ENCODE assay signal across 16 cellular contexts in genomic region chr5:14743601-14744295, GRCh38.
A peak's percentile ranks its signal among the peaks of the same experiment; 100 is the strongest.
DNase-seq lines count a peak whose midpoint lies in the region; FAIRE-seq and TF ChIP-seq lines count a peak whose summit lies in the region.
"Had no signal": no experiment of that assay in that cellular context is flagged by ENCODE, and none has a peak within 500 bp of the region (broad histone marks: within the 10 kb centered on the region; RNA-seq: fewer than 3 reads in every experiment).

No MANE protein-coding gene starts in this region.

- peaks cover 21% of the 10 kb centered on the region for H3K36me3 ChIP-seq in CD4-positive, alpha-beta memory T cell (ENCODE audit: insufficient read depth, low read length)
- H3K36me3 ChIP-seq in astrocyte (ENCODE audit: insufficient read depth, low read length), result peaks cover 4% of the 10 kb centered on the region
- no peaks in the 10 kb centered on the region for H3K36me3 ChIP-seq in neural progenitor cell
- H3K36me3 ChIP-seq: SJCRH30 had no signal

- H3K27ac ChIP-seq in CD4-positive, alpha-beta memory T cell (ENCODE audit: low read depth, low read length), result no peak overlapping the region
- H3K27ac ChIP-seq in astrocyte (ENCODE audit: low read depth, low read length) (peak overlapping the region; percentile 11), neural progenitor cell (no peak overlapping the region)
- H3K27ac ChIP-seq: epithelial cell of prostate, SJCRH30 had no signal

- H3K4me3 Mint-ChIP-seq in CD4-positive, alpha-beta memory T cell, result no peak overlapping the region
- H3K4me3 Mint-ChIP-seq in astrocyte (ENCODE audit: unreplicated experiment), result no peak overlapping the region
- H3K4me3 Mint-ChIP-seq in neural progenitor cell, result no peak overlapping the region
- H3K4me3 Mint-ChIP-seq: activated CD4-positive, alpha-beta T cell treated with anti-CD3 and anti-CD28 coated beads, Interleukin-2, amount 10 ng/mL, durations not matched to agents 24 days and 14 days; activated naive CD8-positive, alpha-beta T cell treated with anti-CD3 and anti-CD28 coated beads for 36 hours; type B pancreatic cell had no signal

- H4K20me1 ChIP-seq in astrocyte (ENCODE audit: insufficient read depth, low read length), result peaks cover 6% of the 10 kb centered on the region
- no peaks in the 10 kb centered on the region for H4K20me1 ChIP-seq in neural progenitor cell (ENCODE audit: low read depth)

- H3K27ac Mint-ChIP-seq in CD4-positive, alpha-beta memory T cell, result peak overlapping the region in 5 of 7 donors; percentile 25 to 87 (median 72)
- H3K27ac Mint-ChIP-seq in astrocyte (ENCODE audit: unreplicated experiment), result no peak overlapping the region
- H3K27ac Mint-ChIP-seq in neural progenitor cell, result no peak overlapping the region
- H3K27ac Mint-ChIP-seq: activated CD4-positive, alpha-beta T cell treated with anti-CD3 and anti-CD28 coated beads, Interleukin-2, amount 10 ng/mL, durations not matched to agents 24 days and 14 days; activated naive CD8-positive, alpha-beta T cell treated with anti-CD3 and anti-CD28 coated beads for 36 hours; type B pancreatic cell had no signal

- H3K9me3 ChIP-seq in CD4-positive, alpha-beta memory T cell (ENCODE audit: control insufficient read depth in 1 of 2, low read length in 2 of 2), result no peaks in the 10 kb centered on the region
- no peaks in the 10 kb centered on the region for H3K9me3 ChIP-seq in astrocyte (ENCODE audit: insufficient read depth, low read depth, low read length)
- H3K9me3 ChIP-seq in neural progenitor cell (ENCODE audit: low read depth), result no peaks in the 10 kb centered on the region
- H3K9me3 ChIP-seq: SJCRH30 had no signal

- H3K79me2 ChIP-seq in astrocyte (ENCODE audit: insufficient read depth, low read length) (no peaks in the 10 kb centered on the region), neural progenitor cell (ENCODE audit: low read depth) (no peaks in the 10 kb centered on the region)

- no peaks in the 10 kb centered on the region for H3K27me3 Mint-ChIP-seq in CD4-positive, alpha-beta memory T cell
- no peaks in the 10 kb centered on the region for H3K27me3 Mint-ChIP-seq in astrocyte (ENCODE audit: low read depth, unreplicated experiment)
- peaks cover 7% of the 10 kb centered on the region for H3K27me3 Mint-ChIP-seq in neural progenitor cell (ENCODE audit: insufficient read depth, low read depth)
- H3K27me3 Mint-ChIP-seq: activated CD4-positive, alpha-beta T cell treated with anti-CD3 and anti-CD28 coated beads, Interleukin-2, amount 10 ng/mL, durations not matched to agents 24 days and 14 days; activated naive CD8-positive, alpha-beta T cell treated with anti-CD3 and anti-CD28 coated beads for 36 hours; type B pancreatic cell had no signal

- CTCF ChIA-PET in CD4-positive, alpha-beta memory T cell (lab: Charles Lee; ENCODE audit: partially characterized antibody), result interaction anchor here (0.9 to 1.4 kb wide), 3 partner anchors 13 to 249 kb away, joined by 3 to 4 read pairs (median 4); no protein-coding TSS in a partner anchor

- no peak overlapping the region for H2AFZ ChIP-seq in astrocyte (ENCODE audit: low read depth, low read length)
- no peak overlapping the region for H2AFZ ChIP-seq in neural progenitor cell (replicated peaks)

- intact Hi-C loops in CD4-positive, alpha-beta memory T cell (cut with micrococcal nuclease), result no loop called here

- POLR2A ChIA-PET in CD4-positive, alpha-beta memory T cell (lab: Charles Lee; ENCODE audit: partially characterized antibody), result no interaction called here

- H3K4me3 ChIP-seq in CD4-positive, alpha-beta memory T cell (ENCODE audit: low read length in 2 of 2), result no peak overlapping the region
- no peak overlapping the region for H3K4me3 ChIP-seq in astrocyte (ENCODE audit: insufficient read depth, low read depth, low read length)
- H3K4me3 ChIP-seq in neural progenitor cell, result no peak overlapping the region
- H3K4me3 ChIP-seq: SJCRH30 had no signal

- DNase-seq in CD4-positive, alpha-beta memory T cell, result no peak
- DNase-seq in H54 (ENCODE audit: insufficient read length, low spot score) (peak; percentile 46), astrocyte (ENCODE audit: low read depth) (peak; percentile 63), neural progenitor cell (ENCODE audit: low spot score) (peak; percentile 36), iPS-NIHi11 (ENCODE audit: low spot score) (no peak), NCI-H1092 treated with DMSO at 0.1 percent for 48 hours (lab: John Stamatoyannopoulos, UW) (no peak), GF-D8 (lab: John Stamatoyannopoulos, UW) (no peak)
- no peak for DNase-seq in activated naive CD4-positive, alpha-beta T cell treated with anti-CD3 and anti-CD28 coated beads, Interleukin-2, amount 50 U/mL, for 16 hours
- DNase-seq: activated CD4-positive, alpha-beta T cell treated with anti-CD3 and anti-CD28 coated beads, Interleukin-2, amount 10 ng/mL, durations not matched to agents 24 days and 14 days; activated naive CD8-positive, alpha-beta T cell treated with anti-CD3 and anti-CD28 coated beads for 36 hours; NCI-H2227 treated with DMSO at 0.1 percent for 48 hours; SJCRH30; stimulated activated CD4-positive, alpha-beta T cell treated with anti-CD3 and anti-CD28 coated beads, Interleukin-4, amount 100 ng/mL, for 4 hours had no signal

- no peaks in the 10 kb centered on the region for H3K9me3 Mint-ChIP-seq in CD4-positive, alpha-beta memory T cell
- H3K9me3 Mint-ChIP-seq in astrocyte (ENCODE audit: unreplicated experiment) (no peaks in the 10 kb centered on the region), neural progenitor cell (no peaks in the 10 kb centered on the region)
- H3K9me3 Mint-ChIP-seq: activated CD4-positive, alpha-beta T cell treated with anti-CD3 and anti-CD28 coated beads, Interleukin-2, amount 10 ng/mL, durations not matched to agents 24 days and 14 days; activated naive CD8-positive, alpha-beta T cell treated with anti-CD3 and anti-CD28 coated beads for 36 hours; type B pancreatic cell had no signal

- H3K27me3 ChIP-seq in CD4-positive, alpha-beta memory T cell (ENCODE audit: insufficient read depth, low read length), result no peaks in the 10 kb centered on the region
- H3K27me3 ChIP-seq in astrocyte (ENCODE audit: insufficient read depth, low read length) (no peaks in the 10 kb centered on the region), neural progenitor cell (no peaks in the 10 kb centered on the region)
- H3K27me3 ChIP-seq: SJCRH30 had no signal

- no peaks in the 10 kb centered on the region for H3F3A ChIP-seq in neural progenitor cell (ENCODE audit: low read depth)

- no peak for TF ChIP-seq CTCF in astrocyte (IDR thresholded peaks at IDR 0.05; ENCODE audit: insufficient read depth, low read depth, low read length)
- TF ChIP-seq CTCF in neural progenitor cell (IDR thresholded peaks at IDR 0.05), result no peak

- H3K36me3 Mint-ChIP-seq in CD4-positive, alpha-beta memory T cell, result peaks cover 47 to 65% of the 10 kb centered on the region in 2 donors
- H3K36me3 Mint-ChIP-seq in astrocyte (ENCODE audit: low read depth, unreplicated experiment) (peaks cover 8% of the 10 kb centered on the region), neural progenitor cell (peaks cover 2% of the 10 kb centered on the region)

- no peak for FAIRE-seq in H54 (lab: Jason Lieb, UNC)
- peak; percentile 60 for FAIRE-seq in astrocyte (lab: Jason Lieb, UNC)
- FAIRE-seq: GM19239 had no signal

- H3K4me2 ChIP-seq in astrocyte (ENCODE audit: low read length), result peak overlapping the region; percentile 58
- H3K4me2 ChIP-seq in neural progenitor cell, result peak overlapping the region; percentile 18

- H3K4me1 ChIP-seq in CD4-positive, alpha-beta memory T cell (ENCODE audit: insufficient read depth, low read length), result no peaks in the 10 kb centered on the region
- H3K4me1 ChIP-seq in astrocyte (ENCODE audit: insufficient read depth, low read length) (peaks cover 28% of the 10 kb centered on the region), neural progenitor cell (peaks cover 34% of the 10 kb centered on the region)
- H3K4me1 ChIP-seq: SJCRH30 had no signal

- TF ChIP-seq POLR2A in H54 (IDR thresholded peaks at IDR 0.05; ENCODE audit: low read depth, low read length), result no peak

- H3K4me1 Mint-ChIP-seq in CD4-positive, alpha-beta memory T cell, result peaks cover 0 to 11% (median 5%) of the 10 kb centered on the region in 4 donors
- peaks cover 6% of the 10 kb centered on the region for H3K4me1 Mint-ChIP-seq in astrocyte (ENCODE audit: low read depth, unreplicated experiment)
- H3K4me1 Mint-ChIP-seq in neural progenitor cell, result peaks cover 30% of the 10 kb centered on the region

- H3K9ac ChIP-seq in astrocyte (ENCODE audit: low read length) (no peak overlapping the region), neural progenitor cell (no peak overlapping the region)

Comparison
In these comparisons a context has a peak if more than half of its experiments do, and no peak if none do; other contexts are left out.
1. DNase-seq: peak in H54 (single experiment), astrocyte (single experiment) and neural progenitor cell (single experiment); none in CD4-positive, alpha-beta memory T cell (0 of 5), activated naive CD4-positive, alpha-beta T cell treated with anti-CD3 and anti-CD28 coated beads, Interleukin-2, amount 50 U/mL, for 16 hours (single experiment), iPS-NIHi11 (single experiment), NCI-H1092 treated with DMSO at 0.1 percent for 48 hours (single experiment) and GF-D8 (single experiment).
2. H3K27ac Mint-ChIP-seq: peak in CD4-positive, alpha-beta memory T cell (5 of 7); none in astrocyte (single experiment) and neural progenitor cell (single experiment).